13 cellular contexts compared by ENCODE assay signal in genomic region chr9:90000925-90001324, GRCh38.
DNase-seq lines count a peak whose midpoint lies in the region; ATAC-seq, FAIRE-seq and TF ChIP-seq lines count a peak whose summit lies in the region.
"Had no signal": no experiment of that assay in that cellular context is flagged by ENCODE, and none has a peak within 500 bp of the region (broad histone marks: within the 10 kb centered on the region; RNA-seq: fewer than 3 reads in every experiment).

No MANE protein-coding gene starts in this region.

- H3K4me3 ChIP-seq in esophagus muscularis mucosa: no peak overlapping the region
- H3K4me3 ChIP-seq in pancreas: no peak overlapping the region
- H3K4me3 ChIP-seq in WERI-Rb-1 (ENCODE audit: low read depth, low read length): no peak overlapping the region
- H3K4me3 ChIP-seq: mucosa of descending colon had no signal

- H3K27me3 ChIP-seq in esophagus muscularis mucosa (no peaks in the 10 kb centered on the region), pancreas (no peaks in the 10 kb centered on the region), WERI-Rb-1 (ENCODE audit: insufficient read depth, low read depth, severe bottlenecking) (no peaks in the 10 kb centered on the region)

- H3K9me3 ChIP-seq in esophagus muscularis mucosa: peaks cover 0 to 4% (median 0%) of the 10 kb centered on the region in 4 donors
- no peaks in the 10 kb centered on the region for H3K9me3 ChIP-seq in pancreas
- peaks cover 4% of the 10 kb centered on the region for H3K9me3 ChIP-seq in WERI-Rb-1 (ENCODE audit: severe bottlenecking)
- H3K9me3 ChIP-seq: mucosa of descending colon had no signal

- TF ChIP-seq CTCF in esophagus muscularis mucosa (IDR thresholded peaks at IDR 0.05): no peak
- TF ChIP-seq CTCF in pancreas (IDR thresholded peaks at IDR 0.05): no peak
- no peak for TF ChIP-seq CTCF in WERI-Rb-1 (IDR thresholded peaks at IDR 0.05; ENCODE audit: low read depth, low read length)

- 20% methylated on average over 7 of the region's 7 CpGs for WGBS in esophagus muscularis mucosa
- WGBS in pancreas, 2 donors: 11 to 14% methylated on average over 7 of the region's 7 CpGs

- no peak for TF ChIP-seq POLR2A in esophagus muscularis mucosa (IDR thresholded peaks at IDR 0.05; ENCODE audit: low read depth)

- no peak for FAIRE-seq in pancreas (lab: Jason Lieb, UNC)

- H3K4me1 ChIP-seq in esophagus muscularis mucosa: peaks cover 44 to 66% (median 62%) of the 10 kb centered on the region in 4 donors
- H3K4me1 ChIP-seq in pancreas: peaks cover 22 to 46% (median 41%) of the 10 kb centered on the region in 3 donors

- H3K27ac ChIP-seq in esophagus muscularis mucosa (replicated peaks in 1 of 4) (peak overlapping the region; percentile 76 to 88 (median 86)), pancreas (peak overlapping the region in 3 of 4 donors; percentile 85 to 97 (median 92)), WERI-Rb-1 (no peak overlapping the region; the same call in 1 of the 2 replicates)

- H3K36me3 ChIP-seq in esophagus muscularis mucosa (no peaks in the 10 kb centered on the region), pancreas (no peaks in the 10 kb centered on the region), WERI-Rb-1 (no peaks in the 10 kb centered on the region)

- ATAC-seq in pancreas (peak in 2 of 4 donors; percentile 1 to 11), left lobe of liver (no peak), HG03521 (IDR thresholded peaks at IDR 0.05; ENCODE audit: unreplicated experiment) (no peak)
- ATAC-seq: activated CD4-positive, CD25-positive, alpha-beta regulatory T cell treated with anti-CD3 and anti-CD28 coated beads, Interleukin-2, amount 50 U/mL, for 24 hours; mucosa of descending colon; stimulated activated effector memory CD8-positive, alpha-beta T cell treated with anti-CD3 and anti-CD28 coated beads, Interleukin-12 subunit alpha, Interleukin-12 subunit beta, amount 100 ng/mL, for 72 hours had no signal

- peak; percentile 47 for TF ChIP-seq EP300 in esophagus muscularis mucosa (IDR thresholded peaks at IDR 0.05)

- intact Hi-C loops in esophagus muscularis mucosa (cut with DNase I): loop anchor here (5.0 kb wide), 2 partner anchors 59 to 394 kb away; partner anchors contain the start of gene GADD45G
- intact Hi-C loops in pancreas (cut with DNase I): loop anchor here in 1 of 3 donors (10.0 kb wide), 1 partner anchor 94 kb away; no protein-coding TSS in a partner anchor

- DNase-seq in DMS53 (lab: John Stamatoyannopoulos, UW) (peak; percentile 59), DMS53 treated with DMSO at 0.1 percent for 48 hours (lab: John Stamatoyannopoulos, UW; ENCODE audit: unreplicated experiment) (no peak), NCI-H2029 treated with DMSO at 0.1 percent for 48 hours (lab: John Stamatoyannopoulos, UW) (peak; percentile 36), esophagus muscularis mucosa (ENCODE audit: extremely low spot score) (no peak), pancreas (no peak), WERI-Rb-1 (no peak), left lobe of liver (ENCODE audit: low spot score) (no peak)
- DNase-seq: 8988T, mucosa of descending colon, NCI-H226 had no signal

Comparison
In these comparisons a context has a peak if more than half of its experiments do, and no peak if none do; other contexts are left out.
1. DNase-seq: peak in DMS53 (single experiment) and NCI-H2029 treated with DMSO at 0.1 percent for 48 hours (single experiment); none in DMS53 treated with DMSO at 0.1 percent for 48 hours (single experiment), esophagus muscularis mucosa (single experiment), pancreas (0 of 6), WERI-Rb-1 (single experiment) and left lobe of liver (single experiment).